Comparison of ENCODE assay signal across 8 cellular contexts in the genomic region with DNA sequence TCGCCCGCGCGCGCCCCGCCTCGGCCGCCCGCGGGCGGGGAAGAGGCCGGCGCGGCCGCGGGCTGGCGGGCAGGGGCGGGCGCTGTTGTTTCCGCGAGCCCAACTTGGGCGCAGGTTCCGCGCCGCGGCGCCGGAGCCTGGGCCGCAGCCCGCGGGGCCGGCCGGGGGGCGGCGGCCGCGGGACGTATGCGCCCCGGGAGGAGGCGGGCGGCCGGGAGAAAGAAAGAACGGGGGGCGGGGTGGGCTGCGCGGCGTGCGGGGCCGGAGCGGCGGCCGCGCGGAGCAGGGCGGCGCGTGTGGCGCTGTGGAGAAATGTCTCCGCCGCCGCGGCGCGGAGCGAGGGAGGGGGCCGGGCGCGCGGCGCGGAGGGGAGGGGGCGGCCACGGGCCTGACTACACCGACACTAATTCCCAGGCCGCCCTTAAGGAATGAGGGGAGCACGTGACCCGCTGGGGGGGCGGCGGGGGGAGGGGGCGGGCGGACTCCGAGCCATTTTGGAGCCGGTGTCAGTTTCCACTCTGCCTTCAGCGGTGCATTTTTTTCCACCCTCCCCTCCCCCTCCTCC. TPM values are rescaled to one million over a fixed set of nuclear protein-coding genes. Genes with fewer than 3 reads are reported as not detected.
DNase-seq lines count a peak whose midpoint lies in the region; ATAC-seq, FAIRE-seq and TF ChIP-seq lines count a peak whose summit lies in the region.

A gene (plus strand): TSS at position 509 of the 565 bp plus-strand sequence. CDS start 5,351 bp downstream, outside the sequence.

- no peaks in the 10 kb centered on the region for H3K36me3 ChIP-seq in CD8-positive, alpha-beta memory T cell (ENCODE audit: insufficient read depth, low read length)
- H3K36me3 ChIP-seq in GM12878 (ENCODE audit: control insufficient read depth in 2 of 2, insufficient read depth in 2 of 2, low read length in 1 of 2), result no peaks in the 10 kb centered on the region; a peak in 1 of 4 replicates

- TF ChIP-seq CTCF in NB4 (IDR thresholded peaks at IDR 0.05; ENCODE audit: low read depth, low read length) (no peak), GM12878 (IDR thresholded peaks at IDR 0.05 in 2 of 3, conservative IDR thresholded peaks at IDR 0.05 in 1 of 3; ENCODE audit: control insufficient read depth in 2 of 3, extremely low read depth in 1 of 3, insufficient read depth in 1 of 3, low read depth in 3 of 3, low read length in 3 of 3) (no peak)

- WGBS in GM12878 (ENCODE audit: insufficient coverage, insufficient replicate concordance, low lambda C conversion rate, missing lambda C conversion rate), result under 1% methylated on average over 32 of the region's 85 CpGs
- WGBS in right cardiac atrium, result under 1% methylated on average over 83 of the region's 85 CpGs

- peak within 1 kb of the TSS; percentile 55 for H2AFZ ChIP-seq in GM12878 (ENCODE audit: control insufficient read depth, low read depth, low read length)

- peaks cover 53% of the 10 kb centered on the region for H3K4me1 ChIP-seq in CD8-positive, alpha-beta memory T cell (ENCODE audit: insufficient read depth, low read length)
- peaks cover 25% of the 10 kb centered on the region for H3K4me1 ChIP-seq in GM12878 (ENCODE audit: control insufficient read depth, insufficient read depth, low read length)
- peaks cover 4% of the 10 kb centered on the region for H3K4me1 ChIP-seq in right cardiac atrium (ENCODE audit: control insufficient read depth, insufficient read depth, low read length)

- peaks cover 46 to 68% (median 68%) of the 10 kb centered on the region in 3 donors for H3K4me1 Mint-ChIP-seq in CD8-positive, alpha-beta memory T cell

- no peak for FAIRE-seq in GM12878 (lab: Jason Lieb, UNC)

- in situ Hi-C loops in GM12878 (cut with MboI), result no loop called here

- TF ChIP-seq POLR2A in NB4 (IDR thresholded peaks at IDR 0.05; ENCODE audit: extremely low read depth, insufficient read length), result no peak
- no peak for TF ChIP-seq POLR2A in GM12878 (IDR thresholded peaks at IDR 0.05; ENCODE audit: low read depth, low read length)

- no peaks in the 10 kb centered on the region for H3K9me3 ChIP-seq in CD8-positive, alpha-beta memory T cell (ENCODE audit: low read length)
- H3K9me3 ChIP-seq in GM12878 (replicated peaks; ENCODE audit: control insufficient read depth, insufficient read depth, low read length) (peaks cover 2% of the 10 kb centered on the region; the same call in 2 of the 3 replicates), right cardiac atrium (ENCODE audit: control insufficient read depth, low read length) (no peaks in the 10 kb centered on the region)

- peak; percentile 50 to 77 (median 58) for DNase-seq in CD8-positive, alpha-beta memory T cell
- DNase-seq in NB4 (ENCODE audit: low read depth) (peak; percentile 64), T-helper 2 cell (peak; percentile 38 to 79 (median 56)), GM12878 (ENCODE audit: low read depth, low spot score) (no peak), right cardiac atrium (peak; percentile 81 to 91 (median 90)), posterior vena cava (ENCODE audit: low spot score) (peak; percentile 91)

- H4K20me1 ChIP-seq in GM12878 (ENCODE audit: control insufficient read depth, insufficient read depth), result peaks cover 2% of the 10 kb centered on the region; the same call in 1 of the 2 replicates

- no TSS peak for BruUV-seq in GM12878 (replicated peaks; lab: Mats Ljungman, UMichigan)

- CTCF ChIA-PET in CD8-positive, alpha-beta memory T cell (lab: Charles Lee), result no interaction called here
- CTCF ChIA-PET in GM12878 (lab: Yijun Ruan, JAX), result no interaction called here

- peak within 1 kb of the TSS; percentile 88 to 98 (median 92) for H3K4me3 Mint-ChIP-seq in CD8-positive, alpha-beta memory T cell

- peak within 1 kb of the TSS; percentile 52 for H3K27ac ChIP-seq in CD8-positive, alpha-beta memory T cell (ENCODE audit: low read depth, low read length)
- H3K27ac ChIP-seq in GM12878 (ENCODE audit: control insufficient read depth, insufficient read depth), result peak within 1 kb of the TSS; percentile 33; the same call in 1 of the 2 replicates
- peak within 1 kb of the TSS; percentile 99 for H3K27ac ChIP-seq in right cardiac atrium (ENCODE audit: low read length)

- peaks cover 0 to 19% (median 0%) of the 10 kb centered on the region in 3 donors for H3K36me3 Mint-ChIP-seq in CD8-positive, alpha-beta memory T cell

- H3K4me3 ChIP-seq in CD8-positive, alpha-beta memory T cell (ENCODE audit: low read length), result peak within 1 kb of the TSS; percentile 52
- peak within 1 kb of the TSS; percentile 61 for H3K4me3 ChIP-seq in NB4 (ENCODE audit: low read depth, low read length)
- peak within 1 kb of the TSS; percentile 83 for H3K4me3 ChIP-seq in GM12878
- H3K4me3 ChIP-seq in right cardiac atrium (ENCODE audit: low read length), result peak within 1 kb of the TSS; percentile 93

- POLR2A ChIA-PET in CD8-positive, alpha-beta memory T cell (lab: Charles Lee), result interaction anchor here (1.0 to 2.5 kb wide), 6 partner anchors 14 to 125 kb away, joined by 3 to 13 read pairs (median 4); no protein-coding TSS in a partner anchor
- POLR2A ChIA-PET in GM12878 (lab: Charles Lee), result no interaction called here

- H3K27me3 ChIP-seq in CD8-positive, alpha-beta memory T cell (ENCODE audit: insufficient read depth, low read length, poor library complexity, severe bottlenecking), result peaks cover 20% of the 10 kb centered on the region
- H3K27me3 ChIP-seq in GM12878 (replicated peaks in 1 of 2; ENCODE audit: control insufficient read depth in 2 of 2, insufficient read depth in 2 of 2, low read length in 1 of 2) (peaks cover 3 to 14% of the 10 kb centered on the region in 2 experiments), right cardiac atrium (ENCODE audit: control insufficient read depth, insufficient read depth) (no peaks in the 10 kb centered on the region)

- peaks cover 9 to 38% of the 10 kb centered on the region in 2 donors for H3K27me3 Mint-ChIP-seq in CD8-positive, alpha-beta memory T cell

- TF ChIP-seq RAD21 in GM12878 (IDR thresholded peaks at IDR 0.05; ENCODE audit: insufficient read depth, low read depth, low read length), result no peak

- peaks cover 0 to 4% (median 0%) of the 10 kb centered on the region in 5 donors for H3K9me3 Mint-ChIP-seq in CD8-positive, alpha-beta memory T cell

- no peak for TF ChIP-seq EP300 in GM12878 (IDR thresholded peaks at IDR 0.05; ENCODE audit: borderline replicate concordance in 1 of 2, control insufficient read depth in 1 of 2, low read depth in 2 of 2, low read length in 2 of 2)

- RAD21 ChIA-PET in GM12878 (lab: Charles Lee; ENCODE audit: unreplicated experiment), result interaction anchor here (0.9 kb wide), 1 partner anchor 20 kb away, joined by 3 read pairs; no protein-coding TSS in a partner anchor

- H3K4me2 ChIP-seq in GM12878 (ENCODE audit: control insufficient read depth, insufficient read depth), result peak within 1 kb of the TSS; percentile 98

- H3K79me2 ChIP-seq in GM12878 (ENCODE audit: control insufficient read depth, insufficient read depth, low read length), result peaks cover 19% of the 10 kb centered on the region

- intact Hi-C loops in GM12878 (cut with micrococcal nuclease; ENCODE audit: unreplicated experiment) (loop anchor here (5.0 kb wide), 2 partner anchors 318 to 667 kb away; a partner anchor contains a TSS), right cardiac atrium (cut with DNase I) (loop anchor here in 2 of 4 donors (10.0 kb wide), 2 partner anchors 306 to 316 kb away; a partner anchor contains a TSS), posterior vena cava (cut with DNase I) (no loop called here)

- peak within 1 kb of the TSS; percentile 75 for H3K9ac ChIP-seq in GM12878 (ENCODE audit: control insufficient read depth, insufficient read depth, low read length)

- ATAC-seq in GM21390 (IDR thresholded peaks at IDR 0.05; ENCODE audit: unreplicated experiment) (peak; percentile 21), GM12878 (peak; percentile 32), right cardiac atrium (peak; percentile 82 to 86), GM19455 (IDR thresholded peaks at IDR 0.05; ENCODE audit: unreplicated experiment) (no peak)

- H3K27ac Mint-ChIP-seq in CD8-positive, alpha-beta memory T cell, result peak within 1 kb of the TSS; percentile 78 to 98 (median 93)

- SMC1A ChIA-PET in GM12878 (lab: Charles Lee; ENCODE audit: uncharacterized antibody, unreplicated experiment), result no interaction called here

TF ChIP-seq in GM12878, 131 proteins besides CTCF, POLR2A, EP300 and RAD21 (continues in another document):
- no peak for TF ChIP-seq RAD51 (IDR thresholded peaks at IDR 0.05)
- TF ChIP-seq SMARCA5 (IDR thresholded peaks at IDR 0.05), result peak; percentile 40; the same call in 1 of the 2 replicates
- no peak for TF ChIP-seq MYC (IDR thresholded peaks at IDR 0.05; ENCODE audit: insufficient read depth, insufficient read length, insufficient replicate concordance, low read length, severe bottlenecking)
- TF ChIP-seq, protein P1, sequence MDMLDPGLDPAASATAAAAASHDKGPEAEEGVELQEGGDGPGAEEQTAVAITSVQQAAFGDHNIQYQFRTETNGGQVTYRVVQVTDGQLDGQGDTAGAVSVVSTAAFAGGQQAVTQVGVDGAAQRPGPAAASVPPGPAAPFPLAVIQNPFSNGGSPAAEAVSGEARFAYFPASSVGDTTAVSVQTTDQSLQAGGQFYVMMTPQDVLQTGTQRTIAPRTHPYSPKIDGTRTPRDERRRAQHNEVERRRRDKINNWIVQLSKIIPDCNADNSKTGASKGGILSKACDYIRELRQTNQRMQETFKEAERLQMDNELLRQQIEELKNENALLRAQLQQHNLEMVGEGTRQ (IDR thresholded peaks at IDR 0.05; ENCODE audit: borderline replicate concordance, low read depth, low read length), result peak; percentile 18

RNA-seq across cellular contexts. Expression of the gene that starts here (rescaled TPM):
- total RNA-seq in CD8-positive, alpha-beta memory T cell, result 10 to 100 TPM; 87.8 to 97.3 TPM
- 39.3 TPM for polyA plus RNA-seq in CD8-positive, alpha-beta memory T cell
- 43.7 and 47.2 TPM in 2 replicates for total RNA-seq in GM12878 (2013; cell fraction: nucleolus; rRNA removed)
- total RNA-seq in GM12878 (2014; rRNA removed) (27.5 and 34.6 TPM in 2 replicates), GM12878 (2014; rRNA removed; fragmentation: Illumina TruSeq; extraction: Trizol) (31.5 and 32.4 TPM in 2 replicates), GM12878 (2021) (29.1 and 29.4 TPM in 2 replicates), right cardiac atrium (10 to 100 TPM; 36.0 to 41.1 (median 37.7) TPM), posterior vena cava (10 to 100 TPM; 56.5 to 71.7 TPM)
- 10.5 TPM for polyA plus RNA-seq in GM12878 (2011; ENCODE audit: low read depth)
- polyA plus RNA-seq in GM12878 (2011; rRNA removed) (49.7 and 70.6 TPM in 2 replicates), GM12878 (2014; fragmentation: Illumina TruSeq; extraction: Trizol) (32.1 and 39.0 TPM in 2 replicates), GM12878 (2014; fragmentation: Nextera tagmentation; extraction: Ambion mirVana) (10 to 100 TPM in 1 of 2 experiments, 1 to 10 TPM in 1; 8.0 to 12.4 TPM), GM12878 (2014; rRNA removed) (24.2 and 24.6 TPM in 2 replicates), GM12878 (2016; fragmentation: Nextera tagmentation; extraction: Ambion mirVana) (10 to 100 TPM; 17.4 to 19.5 TPM), right cardiac atrium (17.0 TPM)
- 20.6 and 22.9 TPM in 2 replicates for polyA plus RNA-seq in GM12878 (2011; cell fraction: cytosol; rRNA removed)
- 77.8 and 78.2 TPM in 2 replicates for polyA plus RNA-seq in GM12878 (2011; cell fraction: nucleus; rRNA removed)
- polyA plus RNA-seq in GM12878 (2012), result 25.9 and 26.9 TPM in 2 replicates
- polyA minus RNA-seq in GM12878 (2011; rRNA and poly(A)+ RNA removed), result 47.5 and 83.2 TPM in 2 replicates
- polyA minus RNA-seq in GM12878 (2011; cell fraction: cytosol; rRNA and poly(A)+ RNA removed), result 16.7 and 33.9 TPM in 2 replicates
- 18.1 and 22.3 TPM in 2 replicates for polyA minus RNA-seq in GM12878 (2011; cell fraction: nucleus; rRNA and poly(A)+ RNA removed)

Comparison
In these comparisons a context has a peak if more than half of its experiments do, and no peak if none do; other contexts are left out.
1. H3K27ac ChIP-seq: peak in every context shown above with its lines; median percentile 99 in right cardiac atrium; 52 in CD8-positive, alpha-beta memory T cell; 33 in GM12878.